ENCODE assay signal across 8 cellular contexts in the genomic region with DNA sequence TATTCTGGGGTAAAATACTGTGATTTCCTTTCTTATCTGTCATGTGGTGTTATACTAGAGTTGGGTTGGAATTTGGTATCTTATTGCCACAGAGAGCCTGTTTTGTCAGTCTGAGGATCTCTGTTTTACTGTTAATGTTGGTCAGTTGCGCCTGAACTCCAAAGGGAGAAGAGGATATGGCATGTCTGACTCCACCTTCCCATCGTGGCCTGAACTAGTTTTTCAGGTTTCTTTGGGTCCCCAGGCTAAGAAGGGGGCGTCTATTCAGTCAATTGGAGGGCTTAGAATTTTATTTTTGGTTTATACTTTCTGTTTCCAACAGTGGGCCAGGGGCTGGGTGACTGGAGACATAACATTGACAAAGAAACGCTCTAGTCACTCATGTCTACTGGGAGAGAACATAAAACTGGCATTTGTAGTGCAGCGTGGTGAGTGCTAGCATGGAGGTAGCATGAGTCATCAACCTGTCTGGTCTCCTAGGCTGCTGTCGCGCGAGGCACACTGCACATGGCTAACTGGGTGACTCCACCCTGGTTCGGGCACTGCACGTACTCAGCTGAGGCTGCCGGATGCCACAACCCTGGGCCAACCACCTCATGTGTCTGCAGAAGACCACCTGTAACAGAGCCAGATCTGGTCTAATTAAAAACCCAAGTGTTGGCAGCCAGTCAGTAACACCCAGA.
DNase-seq lines count a peak whose midpoint lies in the region; ATAC-seq and TF ChIP-seq lines count a peak whose summit lies in the region.

No MANE protein-coding gene starts in this region.

- H3K4me1 ChIP-seq in CD4-positive, CD25-positive, alpha-beta regulatory T cell (ENCODE audit: control insufficient read depth, insufficient read depth, low read length, poor library complexity, severe bottlenecking), result no peaks in the 10 kb centered on the region

- peak in 1 of 3 donors; percentile 19 for DNase-seq in CD4-positive, CD25-positive, alpha-beta regulatory T cell
- DNase-seq in H4 (ENCODE audit: low spot score) (peak; percentile 82), islet precursor cell (peak; percentile 90), NCI-H1436 treated with DMSO at 0.1 percent for 48 hours (lab: John Stamatoyannopoulos, UW) (no peak), nephron progenitor cell (no peak), SIG-M5 treated with dmso at 0.1 percent for 504 hours (lab: John Stamatoyannopoulos, UW; ENCODE audit: unreplicated experiment) (no peak)
- DNase-seq in T-helper 2 cell treated with Interferon-gamma antibody and Interleukin-4, amounts not matched to agents 5 μg/mL and 100 μg/mL, for 36 hours (ENCODE audit: low spot score), result peak; percentile 5
- DNase-seq in stimulated activated naive CD8-positive, alpha-beta T cell treated with anti-CD3 and anti-CD28 coated beads, Interleukin-15, amount 100 ng/mL, for 72 hours, result peak; percentile 6 to 39

- H3K36me3 ChIP-seq in CD4-positive, CD25-positive, alpha-beta regulatory T cell (ENCODE audit: control insufficient read depth, insufficient read depth, low read length), result no peaks in the 10 kb centered on the region

- TF ChIP-seq CTCF in nephron progenitor cell (IDR thresholded peaks at IDR 0.05), result no peak

- no peaks in the 10 kb centered on the region for H3K27me3 ChIP-seq in CD4-positive, CD25-positive, alpha-beta regulatory T cell (ENCODE audit: control insufficient read depth, insufficient read depth, low read length)

- no peak overlapping the region for H3K27ac Mint-ChIP-seq in CD4-positive, CD25-positive, alpha-beta regulatory T cell
- no peak overlapping the region for H3K27ac Mint-ChIP-seq in T-helper 2 cell treated with Interferon-gamma antibody and Interleukin-4, amounts not matched to agents 5 μg/mL and 100 μg/mL, for 36 hours
- no peak overlapping the region for H3K27ac Mint-ChIP-seq in stimulated activated naive CD8-positive, alpha-beta T cell treated with anti-CD3 and anti-CD28 coated beads, Interleukin-15, amount 100 ng/mL, for 72 hours
- no peak overlapping the region for H3K27ac Mint-ChIP-seq in nephron progenitor cell

- no peak overlapping the region for H3K4me3 ChIP-seq in CD4-positive, CD25-positive, alpha-beta regulatory T cell (ENCODE audit: low read depth, low read length)

- peak; percentile 66 to 71 for ATAC-seq in CD4-positive, CD25-positive, alpha-beta regulatory T cell (ENCODE audit: low read depth in 2 of 2)
- ATAC-seq in stimulated activated naive CD8-positive, alpha-beta T cell treated with anti-CD3 and anti-CD28 coated beads, Interleukin-15, amount 100 ng/mL, for 72 hours, result peak; percentile 97

- H3K36me3 Mint-ChIP-seq in CD4-positive, CD25-positive, alpha-beta regulatory T cell, result no peaks in the 10 kb centered on the region
- H3K36me3 Mint-ChIP-seq in T-helper 2 cell treated with Interferon-gamma antibody and Interleukin-4, amounts not matched to agents 5 μg/mL and 100 μg/mL, for 36 hours (ENCODE audit: low read depth), result no peaks in the 10 kb centered on the region
- no peaks in the 10 kb centered on the region for H3K36me3 Mint-ChIP-seq in nephron progenitor cell (ENCODE audit: low read depth)

- no peaks in the 10 kb centered on the region for H3K27me3 Mint-ChIP-seq in CD4-positive, CD25-positive, alpha-beta regulatory T cell
- no peaks in the 10 kb centered on the region for H3K27me3 Mint-ChIP-seq in T-helper 2 cell treated with Interferon-gamma antibody and Interleukin-4, amounts not matched to agents 5 μg/mL and 100 μg/mL, for 36 hours (ENCODE audit: low read depth)
- H3K27me3 Mint-ChIP-seq in stimulated activated naive CD8-positive, alpha-beta T cell treated with anti-CD3 and anti-CD28 coated beads, Interleukin-15, amount 100 ng/mL, for 72 hours, result no peaks in the 10 kb centered on the region
- H3K27me3 Mint-ChIP-seq in nephron progenitor cell (ENCODE audit: low read depth, poor library complexity), result peaks cover 4% of the 10 kb centered on the region

- no peaks in the 10 kb centered on the region for H3K4me1 Mint-ChIP-seq in CD4-positive, CD25-positive, alpha-beta regulatory T cell
- H3K4me1 Mint-ChIP-seq in T-helper 2 cell treated with Interferon-gamma antibody and Interleukin-4, amounts not matched to agents 5 μg/mL and 100 μg/mL, for 36 hours (ENCODE audit: low read depth), result no peaks in the 10 kb centered on the region
- peaks cover 10% of the 10 kb centered on the region for H3K4me1 Mint-ChIP-seq in stimulated activated naive CD8-positive, alpha-beta T cell treated with anti-CD3 and anti-CD28 coated beads, Interleukin-15, amount 100 ng/mL, for 72 hours
- peaks cover 15% of the 10 kb centered on the region for H3K4me1 Mint-ChIP-seq in nephron progenitor cell

- H3K27ac ChIP-seq in CD4-positive, CD25-positive, alpha-beta regulatory T cell (ENCODE audit: insufficient read depth, low read length, poor library complexity, severe bottlenecking), result no peak overlapping the region

- H3K9me3 Mint-ChIP-seq in CD4-positive, CD25-positive, alpha-beta regulatory T cell, result peaks cover 0 to 6% (median 0%) of the 10 kb centered on the region in 7 donors
- no peaks in the 10 kb centered on the region for H3K9me3 Mint-ChIP-seq in T-helper 2 cell treated with Interferon-gamma antibody and Interleukin-4, amounts not matched to agents 5 μg/mL and 100 μg/mL, for 36 hours
- no peaks in the 10 kb centered on the region for H3K9me3 Mint-ChIP-seq in stimulated activated naive CD8-positive, alpha-beta T cell treated with anti-CD3 and anti-CD28 coated beads, Interleukin-15, amount 100 ng/mL, for 72 hours
- H3K9me3 Mint-ChIP-seq in nephron progenitor cell, result peaks cover 23% of the 10 kb centered on the region

- no peak overlapping the region for H3K4me3 Mint-ChIP-seq in CD4-positive, CD25-positive, alpha-beta regulatory T cell
- H3K4me3 Mint-ChIP-seq in T-helper 2 cell treated with Interferon-gamma antibody and Interleukin-4, amounts not matched to agents 5 μg/mL and 100 μg/mL, for 36 hours, result no peak overlapping the region
- peak overlapping the region; percentile 30 to 36 for H3K4me3 Mint-ChIP-seq in stimulated activated naive CD8-positive, alpha-beta T cell treated with anti-CD3 and anti-CD28 coated beads, Interleukin-15, amount 100 ng/mL, for 72 hours
- H3K4me3 Mint-ChIP-seq in nephron progenitor cell, result no peak overlapping the region

- H3K9me3 ChIP-seq in CD4-positive, CD25-positive, alpha-beta regulatory T cell (ENCODE audit: control insufficient read depth in 2 of 2, low read length in 2 of 2), result no peaks in the 10 kb centered on the region

Comparison
In these comparisons a context has a peak if more than half of its experiments do, and no peak if none do; other contexts are left out.
1. DNase-seq: peak in H4 (single experiment), T-helper 2 cell treated with Interferon-gamma antibody and Interleukin-4, amounts not matched to agents 5 μg/mL and 100 μg/mL, for 36 hours (single experiment), islet precursor cell (single experiment) and stimulated activated naive CD8-positive, alpha-beta T cell treated with anti-CD3 and anti-CD28 coated beads, Interleukin-15, amount 100 ng/mL, for 72 hours (2 of 2); none in NCI-H1436 treated with DMSO at 0.1 percent for 48 hours (single experiment), nephron progenitor cell (single experiment) and SIG-M5 treated with dmso at 0.1 percent for 504 hours (single experiment).
2. H3K4me3 Mint-ChIP-seq: peak in stimulated activated naive CD8-positive, alpha-beta T cell treated with anti-CD3 and anti-CD28 coated beads, Interleukin-15, amount 100 ng/mL, for 72 hours (2 of 2); none in CD4-positive, CD25-positive, alpha-beta regulatory T cell (0 of 4), T-helper 2 cell treated with Interferon-gamma antibody and Interleukin-4, amounts not matched to agents 5 μg/mL and 100 μg/mL, for 36 hours (single experiment) and nephron progenitor cell (single experiment).